ENCODE assay signal across 8 cellular contexts in genomic region chr22:20392983-20393704, GRCh38. TPM values are rescaled to one million over a fixed set of nuclear protein-coding genes. Genes with fewer than 3 reads are reported as not detected.
DNase-seq lines count a peak whose midpoint lies in the region; ATAC-seq and TF ChIP-seq lines count a peak whose summit lies in the region.

No MANE protein-coding gene starts in this region.

- peak overlapping the region; percentile 91 to 92 for H3K4ac ChIP-seq in mesenchymal stem cell (ENCODE audit: low read depth in 1 of 2, low read length in 2 of 2)

- peaks cover 24% of the 10 kb centered on the region for H3K79me1 ChIP-seq in mesenchymal stem cell (replicated peaks; ENCODE audit: low read length, poor library complexity, severe bottlenecking)

- no peak overlapping the region for H2BK5ac ChIP-seq in mesenchymal stem cell (ENCODE audit: low read depth, low read length, poor library complexity, severe bottlenecking)

- peak overlapping the region; percentile 71 for H2BK120ac ChIP-seq in mesenchymal stem cell (ENCODE audit: low read depth, low read length)

- peak overlapping the region; percentile 70 for H2BK15ac ChIP-seq in mesenchymal stem cell (ENCODE audit: low read depth, poor library complexity, severe bottlenecking)

- peak overlapping the region; percentile 100 for H4K8ac ChIP-seq in mesenchymal stem cell (ENCODE audit: low read length)

- in situ Hi-C loops in G401 (cut with HindIII; ENCODE audit: low sequenced_read_pairs) = no loop called here

- CTCF ChIA-PET in MCF 10A (lab: Yijun Ruan, JAX) = interaction anchor here (0.9 kb wide), 1 partner anchor 76 kb away, joined by 6 read pairs; no protein-coding TSS in a partner anchor

- H3K36me3 Mint-ChIP-seq in MCF 10A (ENCODE audit: insufficient read depth, unreplicated experiment) = no peaks in the 10 kb centered on the region

- peak overlapping the region; percentile 88 for H3K4me2 ChIP-seq in mesenchymal stem cell (ENCODE audit: low read length, poor library complexity, severe bottlenecking)

- no peak overlapping the region for H2BK12ac ChIP-seq in mesenchymal stem cell (ENCODE audit: low read length in 2 of 2)

- TF ChIP-seq CTCF in MCF 10A (IDR thresholded peaks at IDR 0.05; ENCODE audit: unreplicated experiment) = no peak

- H3K18ac ChIP-seq in mesenchymal stem cell (ENCODE audit: low read depth in 1 of 2, low read length in 2 of 2) = peak overlapping the region; percentile 78 to 94

- H2AFZ ChIP-seq in mesenchymal stem cell (ENCODE audit: low read depth, low read length) = peak overlapping the region; percentile 92

- peak overlapping the region; percentile 89 for H3K9ac ChIP-seq in mesenchymal stem cell (ENCODE audit: low read length)

- H2AK5ac ChIP-seq in mesenchymal stem cell (ENCODE audit: low read length, severe bottlenecking) = no peak overlapping the region

- H3K27ac ChIP-seq in mesenchymal stem cell (ENCODE audit: low read length, poor library complexity, severe bottlenecking) = no peak overlapping the region

- peak overlapping the region; percentile 51 for H3K27ac Mint-ChIP-seq in MCF 10A (ENCODE audit: low read depth, unreplicated experiment)

- TSS peak; percentile 91 for BruUV-seq in MCF 10A (replicated peaks; lab: Mats Ljungman, UMichigan)

- H3K27me3 ChIP-seq in mesenchymal stem cell (ENCODE audit: control insufficient read depth in 1 of 2, insufficient read depth in 1 of 2, low read length in 2 of 2) = peaks cover 0 to 3% of the 10 kb centered on the region in 2 experiments

- POLR2A ChIA-PET in MCF 10A (lab: Yijun Ruan, JAX) = interaction anchor here (0.7 to 2.4 kb wide), 8 partner anchors 8 to 175 kb away, joined by 3 to 16 read pairs (median 6); partner anchors contain the start of gene DGCR6L

- no peak overlapping the region for H3K14ac ChIP-seq in mesenchymal stem cell (ENCODE audit: low read length in 2 of 2)

- intact Hi-C loops in Right ventricle myocardium inferior (cut with DNase I) = loop anchor here (10.0 kb wide), 2 partner anchors 62 to 68 kb away; partner anchors contain the start of gene DGCR6L
- intact Hi-C loops in cardiac septum (cut with DNase I) = no loop called here
- intact Hi-C loops in MCF 10A (cut with micrococcal nuclease) = no loop called here

- DNase-seq in Right ventricle myocardium inferior (ENCODE audit: missing footprints) (no peak), cardiac septum (ENCODE audit: low spot score) (no peak), MCF 10A (ENCODE audit: unreplicated experiment) (no peak), mesenchymal stem cell (no peak), ureter (ENCODE audit: low spot score) (peak; percentile 46), middle frontal gyrus (ENCODE audit: extremely low spot score, low spot score) (no peak), G401 (ENCODE audit: low spot score) (no peak)

- no peak overlapping the region for H3K23ac ChIP-seq in mesenchymal stem cell (ENCODE audit: low read length in 2 of 2)

- peak; percentile 17 for ATAC-seq in Right ventricle myocardium inferior
- ATAC-seq in GM18498 (IDR thresholded peaks at IDR 0.05; ENCODE audit: unreplicated experiment) = no peak

- H3K9me3 ChIP-seq in mesenchymal stem cell (ENCODE audit: control insufficient read depth, low read length) = no peaks in the 10 kb centered on the region

- H3K27me3 Mint-ChIP-seq in MCF 10A (ENCODE audit: insufficient read depth, unreplicated experiment) = no peaks in the 10 kb centered on the region

- H3K4me3 Mint-ChIP-seq in MCF 10A (ENCODE audit: unreplicated experiment) = peak overlapping the region; percentile 78

- peaks cover 7% of the 10 kb centered on the region for H3K9me3 Mint-ChIP-seq in MCF 10A (ENCODE audit: unreplicated experiment)

- H3K36me3 ChIP-seq in mesenchymal stem cell (ENCODE audit: control insufficient read depth in 1 of 2, insufficient read depth in 2 of 2, low read depth in 1 of 2, low read length in 2 of 2) = peaks cover 0 to 4% of the 10 kb centered on the region in 2 experiments

- H3K4me1 Mint-ChIP-seq in MCF 10A (ENCODE audit: insufficient read depth, unreplicated experiment) = peaks cover 18% of the 10 kb centered on the region

- H4K91ac ChIP-seq in mesenchymal stem cell (ENCODE audit: low read length) = peak overlapping the region; percentile 87

- peak overlapping the region in 1 of 2 experiments; percentile 93 for H3K4me3 ChIP-seq in mesenchymal stem cell (ENCODE audit: insufficient read depth in 1 of 2, low read depth in 1 of 2, low read length in 2 of 2)

- 98% methylated on average over 22 of the region's 23 CpGs for WGBS in mesenchymal stem cell

- H3K4me1 ChIP-seq in mesenchymal stem cell (ENCODE audit: control insufficient read depth, insufficient read depth, low read depth, low read length) = peaks cover 21% of the 10 kb centered on the region

RNA-seq across cellular contexts. Expression of gene ZNF74, which starts 0.8 kb away (rescaled TPM):
- total RNA-seq in Right ventricle myocardium inferior = 6.3 TPM
- total RNA-seq in cardiac septum = 4.9 TPM
- 9.9 and 10.4 TPM in 2 replicates for total RNA-seq in MCF 10A (2022)
- 4.9 TPM for polyA plus RNA-seq in mesenchymal stem cell (2013, experiment 1 of 2)
- polyA plus RNA-seq in mesenchymal stem cell (2013, experiment 2 of 2) = 5.0 TPM
- 9.0 TPM for total RNA-seq in ureter
- total RNA-seq in G401 (2014; rRNA removed; shearing (Covaris generic)) = 19.9 and 22.1 TPM in 2 replicates

RNA-seq across cellular contexts. Expression of gene SCARF2, which starts 44.5 kb away (rescaled TPM):
- total RNA-seq in Right ventricle myocardium inferior = 3.0 TPM
- total RNA-seq in cardiac septum = 5.2 TPM
- total RNA-seq in MCF 10A (2022) = 0.35 and 0.88 TPM in 2 replicates
- polyA plus RNA-seq in mesenchymal stem cell (2013, experiment 1 of 2) = 23.7 TPM
- polyA plus RNA-seq in mesenchymal stem cell (2013, experiment 2 of 2) = 24.0 TPM
- 11.0 TPM for total RNA-seq in ureter
- total RNA-seq in G401 (2014; rRNA removed; shearing (Covaris generic)) = 46.8 and 53.4 TPM in 2 replicates
